Comparison of ENCODE assay signal across 9 cellular contexts in the genomic region with DNA sequence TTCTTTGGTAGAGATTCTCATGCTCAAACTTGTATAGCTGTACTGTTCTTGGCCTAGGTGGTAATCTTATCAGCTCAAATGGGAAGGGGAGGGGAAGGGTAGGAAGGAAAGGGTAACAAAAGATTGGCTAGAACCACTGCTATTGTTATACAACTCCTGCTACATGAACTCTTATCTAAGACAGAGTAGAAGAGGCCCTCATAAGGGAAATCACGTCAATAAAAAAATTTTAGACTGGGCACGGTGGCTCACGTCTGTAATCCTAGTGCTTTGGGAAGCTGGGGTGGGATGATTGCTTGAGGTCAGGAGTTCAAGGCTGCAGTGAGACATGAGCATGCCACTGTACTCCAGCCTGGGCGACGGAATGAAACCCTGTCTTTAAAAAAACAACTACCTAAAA. TPM values are rescaled to one million over a fixed set of nuclear protein-coding genes. Genes with fewer than 3 reads are reported as not detected.
DNase-seq lines count a peak whose midpoint lies in the region; ATAC-seq and TF ChIP-seq lines count a peak whose summit lies in the region.
"Had no signal": no experiment of that assay in that cellular context is flagged by ENCODE, and none has a peak within 500 bp of the region (broad histone marks: within the 10 kb centered on the region; RNA-seq: fewer than 3 reads in every experiment).

No MANE protein-coding gene starts in this region.

- no peak for DNase-seq in activated naive CD4-positive, alpha-beta T cell treated with anti-CD3 and anti-CD28 coated beads, Interleukin-2, amount 50 U/mL, for 72 hours (ENCODE audit: low spot score in 2 of 2)
- no peak for DNase-seq in activated naive CD4-positive, alpha-beta T cell treated with Interleukin-2 at 50 U/mL for 16 hours
- DNase-seq in caudate nucleus (lab: John Stamatoyannopoulos, UW): no peak
- DNase-seq in mesothelial cell of epicardium (ENCODE audit: low spot score in 2 of 2, unreplicated experiment in 2 of 2): no peak
- peak in 1 of 2 donors; percentile 50 for DNase-seq in uterus
- no peak for DNase-seq in neural progenitor cell (ENCODE audit: low spot score)
- DNase-seq: PC-9 had no signal

- H3K4me1 ChIP-seq in uterus (peaks cover 0 to 26% of the 10 kb centered on the region in 2 donors), neural progenitor cell (no peaks in the 10 kb centered on the region)

- intact Hi-C loops in uterus (cut with DNase I; ENCODE audit: low total_unique reads): no loop called here

- H4K20me1 ChIP-seq in neural progenitor cell (ENCODE audit: low read depth): no peaks in the 10 kb centered on the region

- H3F3A ChIP-seq in neural progenitor cell (ENCODE audit: low read depth): no peaks in the 10 kb centered on the region

- H3K27me3 Mint-ChIP-seq in mesothelial cell of epicardium (ENCODE audit: low read depth) (no peaks in the 10 kb centered on the region), neural progenitor cell (ENCODE audit: insufficient read depth, low read depth) (peaks cover 2% of the 10 kb centered on the region)

- no peak overlapping the region for H3K4me2 ChIP-seq in neural progenitor cell
- H3K4me2 ChIP-seq: PC-9 had no signal

- H3K4me3 Mint-ChIP-seq in mesothelial cell of epicardium (no peak overlapping the region), neural progenitor cell (no peak overlapping the region)

- no peak overlapping the region for H2AFZ ChIP-seq in neural progenitor cell (replicated peaks)
- H2AFZ ChIP-seq: PC-9 had no signal

- H3K27ac Mint-ChIP-seq in activated naive CD4-positive, alpha-beta T cell treated with anti-CD3 and anti-CD28 coated beads, Interleukin-2, amount 50 U/mL, for 72 hours: peak overlapping the region in 1 of 2 donors; percentile 0
- H3K27ac Mint-ChIP-seq in mesothelial cell of epicardium: peak overlapping the region; percentile 38
- H3K27ac Mint-ChIP-seq in neural progenitor cell: no peak overlapping the region

- TF ChIP-seq CTCF in mesothelial cell of epicardium (IDR thresholded peaks at IDR 0.05; ENCODE audit: unreplicated experiment) (no peak), uterus (IDR thresholded peaks at IDR 0.05) (no peak), neural progenitor cell (IDR thresholded peaks at IDR 0.05) (no peak)

- H3K27me3 ChIP-seq in uterus (no peaks in the 10 kb centered on the region), neural progenitor cell (no peaks in the 10 kb centered on the region)

- H3K79me2 ChIP-seq in neural progenitor cell (ENCODE audit: low read depth): no peaks in the 10 kb centered on the region

- no peak for TF ChIP-seq POLR2A in uterus (IDR thresholded peaks at IDR 0.05)

- peaks cover 0 to 15% of the 10 kb centered on the region in 2 donors for H3K36me3 Mint-ChIP-seq in activated naive CD4-positive, alpha-beta T cell treated with anti-CD3 and anti-CD28 coated beads, Interleukin-2, amount 50 U/mL, for 72 hours
- H3K36me3 Mint-ChIP-seq in mesothelial cell of epicardium: peaks cover 15% of the 10 kb centered on the region
- H3K36me3 Mint-ChIP-seq in neural progenitor cell: no peaks in the 10 kb centered on the region

- H3K4me3 ChIP-seq in uterus: no peak overlapping the region
- H3K4me3 ChIP-seq in neural progenitor cell: no peak overlapping the region
- H3K4me3 ChIP-seq: PC-9 had no signal

- H3K4me1 Mint-ChIP-seq in mesothelial cell of epicardium (peaks cover 36% of the 10 kb centered on the region), neural progenitor cell (peaks cover 10% of the 10 kb centered on the region)

- H3K9ac ChIP-seq in neural progenitor cell: no peak overlapping the region

- peak; percentile 10 to 19 for ATAC-seq in activated naive CD4-positive, alpha-beta T cell treated with anti-CD3 and anti-CD28 coated beads, Interleukin-2, amount 50 U/mL, for 72 hours
- no peak for ATAC-seq in GM18520 (IDR thresholded peaks at IDR 0.05; ENCODE audit: unreplicated experiment)
- ATAC-seq in HG02759 (IDR thresholded peaks at IDR 0.05; ENCODE audit: unreplicated experiment): no peak

- H3K27ac ChIP-seq in caudate nucleus (ENCODE audit: low read depth, low read length) (peak overlapping the region; percentile 4), uterus (peak overlapping the region; percentile 22 to 97), neural progenitor cell (no peak overlapping the region)
- H3K27ac ChIP-seq: PC-9 had no signal

- no peaks in the 10 kb centered on the region for H3K9me3 Mint-ChIP-seq in activated naive CD4-positive, alpha-beta T cell treated with anti-CD3 and anti-CD28 coated beads, Interleukin-2, amount 50 U/mL, for 72 hours
- H3K9me3 Mint-ChIP-seq in mesothelial cell of epicardium (no peaks in the 10 kb centered on the region), neural progenitor cell (no peaks in the 10 kb centered on the region)

- H3K36me3 ChIP-seq in uterus (no peaks in the 10 kb centered on the region), neural progenitor cell (peaks cover 4% of the 10 kb centered on the region)

- H3K9me3 ChIP-seq in uterus (no peaks in the 10 kb centered on the region), neural progenitor cell (ENCODE audit: low read depth) (no peaks in the 10 kb centered on the region)

RNA-seq across cellular contexts. Expression of gene STOM, which starts 15.9 kb away (rescaled TPM):
- 10 to 100 TPM; 19.9 to 53.5 TPM for total RNA-seq in activated naive CD4-positive, alpha-beta T cell treated with anti-CD3 and anti-CD28 coated beads, Interleukin-2, amount 50 U/mL, for 72 hours
- total RNA-seq in mesothelial cell of epicardium (48.4 to 53.9 TPM (median 53.2 TPM) in 3 replicates), uterus (100 to 1,000 TPM; 143 to 299 (median 158) TPM), neural progenitor cell (ENCODE audit: low replicate concordance) (61.5 and 99.4 TPM in 2 replicates)

Comparison
In these comparisons a context has a peak if more than half of its experiments do, and no peak if none do; other contexts are left out.
1. ATAC-seq: peak in activated naive CD4-positive, alpha-beta T cell treated with anti-CD3 and anti-CD28 coated beads, Interleukin-2, amount 50 U/mL, for 72 hours (2 of 2); none in GM18520 (single experiment) and HG02759 (single experiment).